In the genomic region with DNA sequence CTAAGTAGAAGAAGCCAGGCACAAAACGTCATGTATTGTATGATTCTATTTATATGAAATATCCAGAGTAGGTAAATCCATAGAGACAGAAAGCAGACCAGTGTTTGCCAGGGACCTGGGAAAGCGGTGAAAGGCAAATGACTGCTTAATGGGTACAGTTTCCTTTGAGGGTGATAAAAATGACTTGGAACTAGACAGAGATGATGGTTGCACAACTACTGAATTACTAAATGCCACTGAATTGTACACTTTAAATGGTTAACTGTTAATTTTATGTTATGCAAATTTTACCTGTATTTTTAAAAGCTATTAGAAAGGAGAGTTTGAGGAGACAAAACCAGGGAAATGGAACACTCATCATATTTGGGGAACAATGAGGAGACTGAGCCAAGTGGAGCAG, we compare ENCODE assay signal across 3 cellular contexts.
"Had no signal": no experiment of that assay in that cellular context is flagged by ENCODE, and none has a peak within 500 bp of the region (broad histone marks: within the 10 kb centered on the region; RNA-seq: fewer than 3 reads in every experiment).

No MANE protein-coding gene starts in this region.

- H3K4me3 ChIP-seq: GM12878 had no signal

- ATAC-seq: GM12878 had no signal

- DNase-seq: GDM1, GF-D8 had no signal
